Comparison of ENCODE assay signal across 7 cellular contexts in the genomic region with DNA sequence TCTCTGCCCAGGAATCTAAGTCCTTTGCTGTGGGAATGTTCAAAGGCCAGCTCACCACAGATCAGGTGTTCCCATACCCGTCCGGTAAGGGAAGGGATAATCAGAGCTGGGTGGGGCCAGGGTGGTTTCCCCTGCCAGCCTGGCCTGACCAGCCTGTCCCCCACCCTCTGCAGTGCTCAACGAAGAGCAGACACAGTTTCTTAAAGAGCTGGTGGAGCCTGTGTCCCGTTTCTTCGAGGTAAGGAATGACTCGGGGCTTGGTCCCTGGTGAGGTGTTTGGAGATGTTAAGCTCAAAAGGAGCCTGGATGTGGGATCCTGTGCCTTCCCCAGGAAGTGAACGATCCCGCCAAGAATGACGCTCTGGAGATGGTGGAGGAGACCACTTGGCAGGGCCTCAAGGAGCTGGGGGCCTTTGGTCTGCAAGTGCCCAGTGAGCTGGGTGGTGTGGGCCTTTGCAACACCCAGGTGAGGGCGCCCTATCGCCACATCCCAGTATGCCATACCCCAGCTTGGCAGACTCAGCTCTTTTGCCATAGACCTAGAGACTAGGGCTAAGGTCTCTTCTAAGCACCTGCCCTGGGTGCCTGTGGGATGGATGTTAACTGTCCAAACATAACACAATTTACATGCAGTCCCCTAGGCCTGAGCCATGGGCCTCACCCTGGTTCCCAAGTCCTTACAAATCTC. TPM values are rescaled to one million over a fixed set of nuclear protein-coding genes. Genes with fewer than 3 reads are reported as not detected.
DNase-seq lines count a peak whose midpoint lies in the region; ATAC-seq, FAIRE-seq and TF ChIP-seq lines count a peak whose summit lies in the region.

No MANE protein-coding gene starts in this region.

- H3K14ac ChIP-seq in H1 (ENCODE audit: insufficient read length), result no peak overlapping the region

- H3K27ac ChIP-seq in H1 (ENCODE audit: low read depth, low read length) (peak overlapping the region; percentile 49), temporal lobe (ENCODE audit: low read depth, low read length) (peak overlapping the region; percentile 93)

- no peak overlapping the region for H2AK5ac ChIP-seq in H1 (ENCODE audit: low read depth, low read length)

- no peak for ATAC-seq in HG02678 (IDR thresholded peaks at IDR 0.05; ENCODE audit: unreplicated experiment)

- no peak overlapping the region for H2BK15ac ChIP-seq in H1 (ENCODE audit: low read length)

- no peak overlapping the region for H2BK20ac ChIP-seq in H1 (ENCODE audit: low read length)

- no peaks in the 10 kb centered on the region; the same call in 1 of the 2 replicates for H3K79me1 ChIP-seq in H1 (ENCODE audit: low read depth, low read length)

- 0 out of 2 replicates have a peak overlapping the region, but pooled peaks have one; percentile 52 for H2BK12ac ChIP-seq in H1 (ENCODE audit: low read depth, low read length)

- H3K4me3 ChIP-seq in GM12864 (ENCODE audit: low read depth, low read length), result peak overlapping the region; percentile 96
- peak overlapping the region; percentile 76 to 93 (median 86) for H3K4me3 ChIP-seq in H1 (ENCODE audit: extremely low read depth in 1 of 4, insufficient read depth in 2 of 4, low read depth in 3 of 4, low read length in 4 of 4)
- H3K4me3 ChIP-seq in mononuclear cell (ENCODE audit: low read length), result peak overlapping the region; percentile 80

- no peak overlapping the region for H4K8ac ChIP-seq in H1 (ENCODE audit: extremely low read depth, insufficient read depth, low read length)

- peak overlapping the region; percentile 65; the same call in 1 of the 2 replicates for H3K18ac ChIP-seq in H1 (ENCODE audit: extremely low read depth, low read length)

- H3K4me2 ChIP-seq in H1 (ENCODE audit: insufficient read depth in 1 of 2, low read depth in 2 of 2, low read length in 2 of 2), result peak overlapping the region; percentile 73 to 80

- H3K23me2 ChIP-seq in H1 (ENCODE audit: low read depth, low read length), result peaks cover 15% of the 10 kb centered on the region; the same call in 1 of the 2 replicates

- no peak overlapping the region for H3K4ac ChIP-seq in H1 (replicated peaks; ENCODE audit: insufficient read length, low read depth, low read length)

- no peak for TF ChIP-seq EP300 in H1 (IDR thresholded peaks at IDR 0.05; ENCODE audit: borderline replicate concordance in 1 of 2, low read depth in 2 of 2, low read length in 2 of 2)

- H3K23ac ChIP-seq in H1 (ENCODE audit: insufficient read length), result no peak overlapping the region

- TF ChIP-seq POLR2A in H1 (IDR thresholded peaks at IDR 0.05; ENCODE audit: control extremely low read depth in 1 of 2, low read depth in 2 of 2, low read length in 2 of 2), result peak in 1 of 2 experiments; percentile 62; a peak in 2 of 3 replicates

- TF ChIP-seq RAD21 in H1 (IDR thresholded peaks at IDR 0.05 in 1 of 2, conservative IDR thresholded peaks at IDR 0.05 in 1 of 2; ENCODE audit: low read depth in 2 of 2, low read length in 2 of 2), result peak; percentile 56 to 71

- TF ChIP-seq CTCF in GM12864 (IDR thresholded peaks at IDR 0.05; ENCODE audit: low read depth, low read length, missing control alignments), result peak; percentile 68
- TF ChIP-seq CTCF in H1 (IDR thresholded peaks at IDR 0.05; ENCODE audit: control extremely low read depth in 1 of 3, insufficient read depth in 1 of 3, low read depth in 1 of 3, low read length in 3 of 3), result peak; percentile 53 to 78 (median 77)

- H3K4me1 ChIP-seq in H1 (replicated peaks in 1 of 4; ENCODE audit: control insufficient read depth in 3 of 4, insufficient read depth in 4 of 4, low read length in 3 of 4) (peaks cover 6 to 30% (median 20%) of the 10 kb centered on the region in 4 experiments), mononuclear cell (ENCODE audit: insufficient read depth, low read length) (peaks cover 47% of the 10 kb centered on the region)

- peak overlapping the region; percentile 80; the same call in 1 of the 2 replicates for H2BK5ac ChIP-seq in H1 (ENCODE audit: low read depth, low read length)

- peaks cover 15 to 38% (median 28%) of the 10 kb centered on the region in 4 experiments; a peak in 7 of 8 replicates for H3K36me3 ChIP-seq in H1 (ENCODE audit: control insufficient read depth in 2 of 4, insufficient read depth in 4 of 4, low read length in 3 of 4)

- POLR2A ChIA-PET in H1 (lab: Charles Lee; ENCODE audit: partially characterized antibody), result interaction anchor here (0.8 to 10.7 kb wide), 21 partner anchors 13 to 215 kb away, joined by 3 to 386 read pairs (median 4); partner anchors contain the start of genes CLDN7, CTDNEP1, DVL2 and ELP5

- no peak overlapping the region for H2AFZ ChIP-seq in H1 (ENCODE audit: low read length)

- no peak overlapping the region for H3K56ac ChIP-seq in H1 (replicated peaks; ENCODE audit: insufficient read length, low read depth, low read length)

- H4K5ac ChIP-seq in H1 (ENCODE audit: insufficient read length, low read depth, low read length), result no peak overlapping the region

- H3K27me3 ChIP-seq in H1 (replicated peaks in 1 of 4; ENCODE audit: control insufficient read depth in 3 of 4, extremely low read depth in 1 of 4, insufficient read depth in 3 of 4, low read length in 3 of 4) (no peaks in the 10 kb centered on the region), mononuclear cell (ENCODE audit: insufficient read depth, low read length) (no peaks in the 10 kb centered on the region)

- peaks cover 0 to 8% of the 10 kb centered on the region in 2 experiments; a peak in 1 of 4 replicates for H3K79me2 ChIP-seq in H1 (ENCODE audit: control insufficient read depth in 1 of 2, insufficient read depth in 2 of 2, low read length in 2 of 2)

- DNase-seq in GM12864 (ENCODE audit: low read depth) (no peak), NCI-H1105 (lab: John Stamatoyannopoulos, UW) (peak; percentile 52), H1 (ENCODE audit: low read depth in 1 of 2, low spot score in 2 of 2) (peak in 1 of 2 experiments; percentile 73)
- peak; percentile 79 for DNase-seq in activated CD4-positive, alpha-beta T cell treated with anti-CD3 and anti-CD28 coated beads for 48 hours

- H3K9me3 ChIP-seq in H1 (ENCODE audit: insufficient read depth in 2 of 2, low read depth in 1 of 2, low read length in 1 of 2) (no peaks in the 10 kb centered on the region), mononuclear cell (ENCODE audit: low read depth, low read length) (no peaks in the 10 kb centered on the region)

- no peak for FAIRE-seq in H1 (lab: Jason Lieb, UNC)

- peaks cover 10 to 25% of the 10 kb centered on the region in 2 experiments for H4K20me1 ChIP-seq in H1 (replicated peaks in 1 of 2; ENCODE audit: control insufficient read depth in 1 of 2, insufficient read depth in 2 of 2, low read length in 2 of 2)

- CTCF ChIA-PET in H1 (lab: Charles Lee; ENCODE audit: partially characterized antibody), result interaction anchor here (0.6 to 4.3 kb wide), 13 partner anchors 10 to 178 kb away, joined by 3 to 46 read pairs (median 4); partner anchors contain the start of genes DVL2, GABARAP and PHF23

- 65% methylated on average over 11 of the region's 11 CpGs; no CpG with 5 or more reads in 1 of the 2 experiments for WGBS in H1 (ENCODE audit: extremely low coverage in 1 of 2, insufficient coverage in 1 of 2, insufficient read length in 1 of 2, insufficient replicate concordance in 2 of 2, low coverage in 1 of 2, low lambda C conversion rate in 2 of 2, missing lambda C conversion rate in 1 of 2), 2 experiments

- peak overlapping the region in 3 of 4 experiments; percentile 26 to 81 (median 69); a peak in 6 of 7 replicates for H3K9ac ChIP-seq in H1 (replicated peaks in 1 of 4; ENCODE audit: extremely low read depth in 1 of 4, low read depth in 3 of 4, low read length in 3 of 4)

- H4K91ac ChIP-seq in H1 (replicated peaks; ENCODE audit: insufficient read length, low read length), result no peak overlapping the region

- H2BK120ac ChIP-seq in H1 (replicated peaks; ENCODE audit: low read depth, low read length), result no peak overlapping the region

RNA-seq across cellular contexts. Expression of gene ACADVL, which starts 1.0 kb away (rescaled TPM):
- total RNA-seq in H1 (2021; fragmentation: NEBNext Ultra II Directional; extraction: Animal tissue kit (Norgen Biotek cat#: 25700)), result 169 and 181 TPM in 2 replicates
- polyA plus RNA-seq in H1 (2011; rRNA removed), result 231 and 317 TPM in 2 replicates
- 253 TPM for polyA plus RNA-seq in H1 (2011; cell fraction: cytosol; rRNA removed)
- 2,578 TPM for polyA plus RNA-seq in H1 (2011; cell fraction: nucleus; rRNA removed)
- polyA plus RNA-seq in H1 (2012, experiment 1 of 2), result 291 to 353 TPM (median 315 TPM) in 4 replicates
- 193 TPM for polyA plus RNA-seq in H1 (2012, experiment 2 of 2)
- polyA plus RNA-seq in H1 (2013, experiment 1 of 2), result 219 TPM
- 201 TPM for polyA plus RNA-seq in H1 (2013, experiment 2 of 2)
- 103 and 130 TPM in 2 replicates for polyA minus RNA-seq in H1 (2011; rRNA and poly(A)+ RNA removed)
- 56.4 TPM for polyA minus RNA-seq in H1 (2011; cell fraction: cytosol; rRNA and poly(A)+ RNA removed)
- polyA minus RNA-seq in H1 (2011; cell fraction: nucleus; rRNA and poly(A)+ RNA removed), result 237 TPM
- total RNA-seq in mononuclear cell (143 TPM), temporal lobe (58.0 TPM)

RNA-seq across cellular contexts. Expression of gene DLG4, which starts 1.1 kb away (rescaled TPM):
- 43.1 and 45.9 TPM in 2 replicates for total RNA-seq in H1 (2021; fragmentation: NEBNext Ultra II Directional; extraction: Animal tissue kit (Norgen Biotek cat#: 25700))
- polyA plus RNA-seq in H1 (2011; rRNA removed), result 18.9 and 35.2 TPM in 2 replicates
- 26.5 TPM for polyA plus RNA-seq in H1 (2011; cell fraction: cytosol; rRNA removed)
- polyA plus RNA-seq in H1 (2011; cell fraction: nucleus; rRNA removed), result 128 TPM
- 47.5 to 67.9 TPM (median 55.6 TPM) in 4 replicates for polyA plus RNA-seq in H1 (2012, experiment 1 of 2)
- 29.2 TPM for polyA plus RNA-seq in H1 (2012, experiment 2 of 2)
- 22.1 TPM for polyA plus RNA-seq in H1 (2013, experiment 1 of 2)
- 20.8 TPM for polyA plus RNA-seq in H1 (2013, experiment 2 of 2)
- polyA minus RNA-seq in H1 (2011; rRNA and poly(A)+ RNA removed), result 26.4 and 32.1 TPM in 2 replicates
- polyA minus RNA-seq in H1 (2011; cell fraction: cytosol; rRNA and poly(A)+ RNA removed), result 14.0 TPM
- 34.3 TPM for polyA minus RNA-seq in H1 (2011; cell fraction: nucleus; rRNA and poly(A)+ RNA removed)
- total RNA-seq in mononuclear cell, result 9.0 TPM
- 112 TPM for total RNA-seq in temporal lobe

RNA-seq across cellular contexts. Expression of gene DVL2, which starts 13.6 kb away (rescaled TPM):
- 59.3 and 59.6 TPM in 2 replicates for total RNA-seq in H1 (2021; fragmentation: NEBNext Ultra II Directional; extraction: Animal tissue kit (Norgen Biotek cat#: 25700))
- 19.0 and 29.7 TPM in 2 replicates for polyA plus RNA-seq in H1 (2011; rRNA removed)
- 15.8 TPM for polyA plus RNA-seq in H1 (2011; cell fraction: cytosol; rRNA removed)
- polyA plus RNA-seq in H1 (2011; cell fraction: nucleus; rRNA removed), result 56.7 TPM
- polyA plus RNA-seq in H1 (2012, experiment 1 of 2), result 47.0 to 54.8 TPM (median 48.8 TPM) in 4 replicates
- polyA plus RNA-seq in H1 (2012, experiment 2 of 2), result 44.2 TPM
- 28.5 TPM for polyA plus RNA-seq in H1 (2013, experiment 1 of 2)
- polyA plus RNA-seq in H1 (2013, experiment 2 of 2), result 25.2 TPM
- polyA minus RNA-seq in H1 (2011; rRNA and poly(A)+ RNA removed), result 20.1 and 32.9 TPM in 2 replicates
- 19.4 TPM for polyA minus RNA-seq in H1 (2011; cell fraction: cytosol; rRNA and poly(A)+ RNA removed)
- polyA minus RNA-seq in H1 (2011; cell fraction: nucleus; rRNA and poly(A)+ RNA removed), result 46.9 TPM
- total RNA-seq in mononuclear cell, result 23.1 TPM
- total RNA-seq in temporal lobe, result 30.0 TPM

RNA-seq across cellular contexts. Expression of gene PHF23, which starts 18.5 kb away (rescaled TPM):
- 62.8 and 65.1 TPM in 2 replicates for total RNA-seq in H1 (2021; fragmentation: NEBNext Ultra II Directional; extraction: Animal tissue kit (Norgen Biotek cat#: 25700))
- polyA plus RNA-seq in H1 (2011; rRNA removed), result 46.5 and 47.5 TPM in 2 replicates
- 45.6 TPM for polyA plus RNA-seq in H1 (2011; cell fraction: cytosol; rRNA removed)
- 44.4 TPM for polyA plus RNA-seq in H1 (2011; cell fraction: nucleus; rRNA removed)
- 57.1 to 63.2 TPM (median 57.6 TPM) in 4 replicates for polyA plus RNA-seq in H1 (2012, experiment 1 of 2)
- 65.8 TPM for polyA plus RNA-seq in H1 (2012, experiment 2 of 2)
- 66.2 TPM for polyA plus RNA-seq in H1 (2013, experiment 1 of 2)
- polyA plus RNA-seq in H1 (2013, experiment 2 of 2), result 69.5 TPM
- polyA minus RNA-seq in H1 (2011; rRNA and poly(A)+ RNA removed), result 46.8 and 59.7 TPM in 2 replicates
- polyA minus RNA-seq in H1 (2011; cell fraction: cytosol; rRNA and poly(A)+ RNA removed), result 27.7 TPM
- polyA minus RNA-seq in H1 (2011; cell fraction: nucleus; rRNA and poly(A)+ RNA removed), result 19.8 TPM
- total RNA-seq in mononuclear cell, result 6.5 TPM
- total RNA-seq in temporal lobe, result 17.9 TPM

RNA-seq across cellular contexts. Expression of gene GABARAP, which starts 21.5 kb away (rescaled TPM):
- total RNA-seq in H1 (2021; fragmentation: NEBNext Ultra II Directional; extraction: Animal tissue kit (Norgen Biotek cat#: 25700)), result 252 and 265 TPM in 2 replicates
- 351 and 581 TPM in 2 replicates for polyA plus RNA-seq in H1 (2011; rRNA removed)
- 311 TPM for polyA plus RNA-seq in H1 (2011; cell fraction: cytosol; rRNA removed)
- polyA plus RNA-seq in H1 (2011; cell fraction: nucleus; rRNA removed), result 154 TPM
- 343 to 418 TPM (median 350 TPM) in 4 replicates for polyA plus RNA-seq in H1 (2012, experiment 1 of 2)
- 370 TPM for polyA plus RNA-seq in H1 (2012, experiment 2 of 2)
- polyA plus RNA-seq in H1 (2013, experiment 1 of 2), result 374 TPM
- polyA plus RNA-seq in H1 (2013, experiment 2 of 2), result 396 TPM
- 207 and 212 TPM in 2 replicates for polyA minus RNA-seq in H1 (2011; rRNA and poly(A)+ RNA removed)
- 78.2 TPM for polyA minus RNA-seq in H1 (2011; cell fraction: cytosol; rRNA and poly(A)+ RNA removed)
- polyA minus RNA-seq in H1 (2011; cell fraction: nucleus; rRNA and poly(A)+ RNA removed), result 77.3 TPM
- total RNA-seq in mononuclear cell, result 396 TPM
- 93.9 TPM for total RNA-seq in temporal lobe
